ENCODE assay signal across 11 cellular contexts in genomic region chr12:46831335-46832083, GRCh38. TPM values are rescaled to one million over a fixed set of nuclear protein-coding genes. Genes with fewer than 3 reads are reported as not detected.
DNase-seq lines count a peak whose midpoint lies in the region; ATAC-seq and TF ChIP-seq lines count a peak whose summit lies in the region.
"Had no signal": no experiment of that assay in that cellular context is flagged by ENCODE, and none has a peak within 500 bp of the region (broad histone marks: within the 10 kb centered on the region; RNA-seq: fewer than 3 reads in every experiment).

No MANE protein-coding gene starts in this region.

- H3K4me3 ChIP-seq in coronary artery: peak overlapping the region; percentile 56
- H3K4me3 ChIP-seq in left lung: peak overlapping the region; percentile 18 to 26
- H3K4me3 ChIP-seq in thoracic aorta: peak overlapping the region; percentile 70
- H3K4me3 ChIP-seq in Karpas-422 (ENCODE audit: low read length): no peak overlapping the region

- H3K36me3 Mint-ChIP-seq in T-helper 1 cell treated with Interleukin-12 subunit alpha and Interleukin-12 subunit beta and Interleukin-4 antibody, amounts not matched to agents 30 μg/mL and 1 μg/mL, for 36 hours (ENCODE audit: low read depth): no peaks in the 10 kb centered on the region
- H3K36me3 Mint-ChIP-seq: CD4-positive, CD25-positive, alpha-beta regulatory T cell had no signal

- H3K9me2 ChIP-seq in Karpas-422 (replicated peaks; ENCODE audit: insufficient read depth, low read length): no peaks in the 10 kb centered on the region

- no peak for TF ChIP-seq CTCF in coronary artery (IDR thresholded peaks at IDR 0.05)
- TF ChIP-seq CTCF in left lung (IDR thresholded peaks at IDR 0.05): no peak
- no peak for TF ChIP-seq CTCF in thoracic aorta (IDR thresholded peaks at IDR 0.05)

- peaks cover 0 to 9% of the 10 kb centered on the region in 2 donors for H3K4me1 ChIP-seq in left lung
- peaks cover 7 to 15% of the 10 kb centered on the region in 2 donors for H3K4me1 ChIP-seq in thoracic aorta (ENCODE audit: control insufficient read depth in 1 of 2, low read depth in 2 of 2)
- H3K4me1 ChIP-seq in Karpas-422 (ENCODE audit: low read length): no peaks in the 10 kb centered on the region

- H3K4me2 ChIP-seq in Karpas-422 (ENCODE audit: low read depth, low read length, poor library complexity, severe bottlenecking): no peak overlapping the region

- H3K36me3 ChIP-seq in left lung: no peaks in the 10 kb centered on the region
- no peaks in the 10 kb centered on the region for H3K36me3 ChIP-seq in thoracic aorta
- no peaks in the 10 kb centered on the region for H3K36me3 ChIP-seq in Karpas-422 (ENCODE audit: insufficient read depth, low read length)

- no peaks in the 10 kb centered on the region for H3K79me2 ChIP-seq in Karpas-422 (ENCODE audit: low read length)

- intact Hi-C loops in left lung (cut with DNase I): no loop called here

- H3K27me3 ChIP-seq in left lung: peaks cover 53 to 85% of the 10 kb centered on the region in 2 donors
- no peaks in the 10 kb centered on the region for H3K27me3 ChIP-seq in thoracic aorta (replicated peaks; ENCODE audit: insufficient read depth)
- H3K27me3 ChIP-seq in Karpas-422 (ENCODE audit: low read length): no peaks in the 10 kb centered on the region

- H2AFZ ChIP-seq in Karpas-422 (ENCODE audit: low read length): no peak overlapping the region

- H3K9me3 Mint-ChIP-seq in T-helper 1 cell treated with Interleukin-12 subunit alpha and Interleukin-12 subunit beta and Interleukin-4 antibody, amounts not matched to agents 30 μg/mL and 1 μg/mL, for 36 hours: no peaks in the 10 kb centered on the region
- H3K9me3 Mint-ChIP-seq: CD4-positive, CD25-positive, alpha-beta regulatory T cell had no signal

- H3K27ac ChIP-seq in coronary artery: no peak overlapping the region
- H3K27ac ChIP-seq in left lung: no peak overlapping the region
- H3K27ac ChIP-seq in thoracic aorta: no peak overlapping the region
- no peak overlapping the region for H3K27ac ChIP-seq in Karpas-422 (ENCODE audit: low read length)

- H3K9me3 ChIP-seq in left lung: no peaks in the 10 kb centered on the region
- no peaks in the 10 kb centered on the region for H3K9me3 ChIP-seq in thoracic aorta
- H3K9me3 ChIP-seq in Karpas-422 (ENCODE audit: low read length): no peaks in the 10 kb centered on the region

- ATAC-seq in left lung (peak; percentile 52), thoracic aorta (ENCODE audit: insufficient number of reproducible peaks, low FRiP score, low read depth) (no peak)

- H3K27ac Mint-ChIP-seq in T-helper 1 cell treated with Interleukin-12 subunit alpha and Interleukin-12 subunit beta and Interleukin-4 antibody, amounts not matched to agents 30 μg/mL and 1 μg/mL, for 36 hours: no peak overlapping the region
- H3K27ac Mint-ChIP-seq: CD4-positive, CD25-positive, alpha-beta regulatory T cell had no signal

- H3K4me3 Mint-ChIP-seq in T-helper 1 cell treated with Interleukin-12 subunit alpha and Interleukin-12 subunit beta and Interleukin-4 antibody, amounts not matched to agents 30 μg/mL and 1 μg/mL, for 36 hours: peak overlapping the region; percentile 65

- no peak overlapping the region for H3K9ac ChIP-seq in Karpas-422 (ENCODE audit: low read length)

- H3K27me3 Mint-ChIP-seq in T-helper 1 cell treated with Interleukin-12 subunit alpha and Interleukin-12 subunit beta and Interleukin-4 antibody, amounts not matched to agents 30 μg/mL and 1 μg/mL, for 36 hours (ENCODE audit: low read depth): peaks cover 79% of the 10 kb centered on the region

- no peak for DNase-seq in T-helper 1 cell
- no peak for DNase-seq in coronary artery (ENCODE audit: low spot score)
- peak in 1 of 2 donors; percentile 81 for DNase-seq in left lung
- DNase-seq in thoracic aorta (ENCODE audit: low spot score): no peak
- DNase-seq in NCI-H2227 (lab: John Stamatoyannopoulos, UW; ENCODE audit: unreplicated experiment): no peak
- DNase-seq in midbrain (lab: John Stamatoyannopoulos, UW): no peak
- DNase-seq in Karpas-422: no peak
- DNase-seq: CD4-positive, CD25-positive, alpha-beta regulatory T cell had no signal

- peaks cover 8% of the 10 kb centered on the region for H3K4me1 Mint-ChIP-seq in T-helper 1 cell treated with Interleukin-12 subunit alpha and Interleukin-12 subunit beta and Interleukin-4 antibody, amounts not matched to agents 30 μg/mL and 1 μg/mL, for 36 hours (ENCODE audit: low read depth)

- no peaks in the 10 kb centered on the region for H4K20me1 ChIP-seq in Karpas-422 (ENCODE audit: insufficient read depth, low read depth, low read length)

RNA-seq across cellular contexts. Expression of gene SLC38A4, which starts 5.7 kb away (rescaled TPM):
- total RNA-seq in left lung (1 to 10 TPM in 1 of 2 donors, under 1 TPM in 1; 0.85 to 1.5 TPM), thoracic aorta (under 1 TPM in 1 of 2 donors, not detected in 1; 0.14 TPM)
- not detected in 2 replicates for total RNA-seq in Karpas-422 (2014; rRNA removed; shearing (Covaris generic); ENCODE audit: low replicate concordance)
- total RNA-seq: CD4-positive, CD25-positive, alpha-beta regulatory T cell; glomerular endothelial cell; SK-MEL-5 had no signal
